In the genomic region with DNA sequence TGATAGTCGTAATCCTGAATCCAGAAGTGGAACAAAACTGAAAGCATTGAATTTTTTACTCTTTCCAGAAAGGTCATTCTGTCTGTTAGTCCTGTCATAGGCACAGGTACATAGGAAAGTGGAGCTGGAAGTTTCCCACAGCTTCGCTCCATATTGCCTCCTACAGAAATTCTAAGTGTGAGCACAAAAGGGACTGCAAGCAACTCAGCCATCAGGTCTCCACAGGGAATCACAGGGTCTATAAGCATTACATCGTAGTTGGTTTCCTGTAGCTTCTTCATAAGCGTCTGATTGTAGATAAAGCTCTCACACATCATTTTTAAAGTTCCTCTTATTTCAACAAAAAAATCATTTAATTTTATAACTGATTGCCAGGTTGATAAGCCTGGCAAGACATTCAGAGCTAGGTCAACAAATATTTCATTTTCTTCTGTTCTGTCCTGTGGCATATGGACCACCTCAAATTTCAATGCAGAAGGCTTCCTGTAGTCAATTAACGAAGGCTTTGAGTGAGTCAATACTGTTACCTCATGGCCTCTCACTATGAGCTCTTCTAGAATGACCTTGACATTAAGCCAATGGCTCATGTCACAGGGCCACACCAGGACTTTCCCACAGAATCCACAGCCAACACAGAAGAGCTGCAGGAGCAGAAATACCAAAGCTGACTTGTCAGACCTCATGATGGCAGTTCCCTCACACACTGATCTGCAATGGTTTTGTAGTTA, we compare ENCODE assay signal across 1 cellular context.
A peak's percentile ranks its signal among the peaks of the same experiment; 100 is the strongest.
TF ChIP-seq lines count a peak whose summit lies in the region.

Gene UGT2A3, minus strand, starts transcription at position 727 of the 728 bp plus-strand sequence. Its CDS starts 44 bp downstream, at position 683.

TF ChIP-seq in HepG2, 621 proteins besides CTCF, POLR2A, EP300 and RAD21 (continued from another document and continues in another):
- TF ChIP-seq ZNF639 (CRISPR knock-in tag; conservative IDR thresholded peaks at IDR 0.05), result no peak; the same call in 1 of the 2 replicates
- TF ChIP-seq ATM (IDR thresholded peaks at IDR 0.05; ENCODE audit: borderline replicate concordance), result no peak
- peak; percentile 79 for TF ChIP-seq ZBTB37 (CRISPR knock-in tag; IDR thresholded peaks at IDR 0.05)
- peak; percentile 20; the same call in 1 of the 2 replicates for TF ChIP-seq PHF8 (CRISPR knock-in tag; IDR thresholded peaks at IDR 0.05)
- TF ChIP-seq MYC (CRISPR knock-in tag; IDR thresholded peaks at IDR 0.05; ENCODE audit: borderline replicate concordance), result peak; percentile 68
- no peak for TF ChIP-seq GMEB2 (CRISPR knock-in tag; IDR thresholded peaks at IDR 0.05; ENCODE audit: low read depth)
- no peak for TF ChIP-seq ZNF792 (CRISPR knock-in tag; IDR thresholded peaks at IDR 0.05)
- TF ChIP-seq RELA (CRISPR knock-in tag; IDR thresholded peaks at IDR 0.05), result no peak
- no peak for TF ChIP-seq ZNF674 (CRISPR knock-in tag; IDR thresholded peaks at IDR 0.05; ENCODE audit: low read depth)
- TF ChIP-seq JUNB (CRISPR knock-in tag; IDR thresholded peaks at IDR 0.05; ENCODE audit: borderline replicate concordance), result no peak
- TF ChIP-seq SPEN (CRISPR knock-in tag; IDR thresholded peaks at IDR 0.05; ENCODE audit: low read depth), result peak; percentile 80; the same call in 1 of the 2 replicates
- TF ChIP-seq REL (CRISPR knock-in tag; conservative IDR thresholded peaks at IDR 0.05), result no peak
- TF ChIP-seq ZNF292 (CRISPR knock-in tag; IDR thresholded peaks at IDR 0.05; ENCODE audit: borderline replicate concordance, low read depth), result peak; percentile 94; the same call in 1 of the 2 replicates
- no peak; the same call in 1 of the 2 replicates for TF ChIP-seq DPF2 (CRISPR knock-in tag; IDR thresholded peaks at IDR 0.05; ENCODE audit: borderline replicate concordance, low read depth)
- TF ChIP-seq ZNF484 (CRISPR knock-in tag; IDR thresholded peaks at IDR 0.05; ENCODE audit: borderline replicate concordance, low read depth), result no peak
- no peak for TF ChIP-seq ZBTB1 (CRISPR knock-in tag; IDR thresholded peaks at IDR 0.05; ENCODE audit: borderline replicate concordance)
- TF ChIP-seq CREB1 (IDR thresholded peaks at IDR 0.05), result peak; percentile 70
- peak; percentile 63 for TF ChIP-seq CREB1 (CRISPR knock-in tag; IDR thresholded peaks at IDR 0.05)
- no peak for TF ChIP-seq ZNF607 (CRISPR knock-in tag; IDR thresholded peaks at IDR 0.05; ENCODE audit: borderline replicate concordance)
- TF ChIP-seq, protein P1, sequence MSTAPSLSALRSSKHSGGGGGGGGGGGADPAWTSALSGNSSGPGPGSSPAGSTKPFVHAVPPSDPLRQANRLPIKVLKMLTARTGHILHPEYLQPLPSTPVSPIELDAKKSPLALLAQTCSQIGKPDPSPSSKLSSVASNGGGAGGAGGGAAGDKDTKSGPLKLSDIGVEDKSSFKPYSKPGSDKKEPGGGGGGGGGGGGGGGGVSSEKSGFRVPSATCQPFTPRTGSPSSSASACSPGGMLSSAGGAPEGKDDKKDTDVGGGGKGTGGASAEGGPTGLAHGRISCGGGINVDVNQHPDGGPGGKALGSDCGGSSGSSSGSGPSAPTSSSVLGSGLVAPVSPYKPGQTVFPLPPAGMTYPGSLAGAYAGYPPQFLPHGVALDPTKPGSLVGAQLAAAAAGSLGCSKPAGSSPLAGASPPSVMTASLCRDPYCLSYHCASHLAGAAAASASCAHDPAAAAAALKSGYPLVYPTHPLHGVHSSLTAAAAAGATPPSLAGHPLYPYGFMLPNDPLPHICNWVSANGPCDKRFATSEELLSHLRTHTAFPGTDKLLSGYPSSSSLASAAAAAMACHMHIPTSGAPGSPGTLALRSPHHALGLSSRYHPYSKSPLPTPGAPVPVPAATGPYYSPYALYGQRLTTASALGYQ (CRISPR knock-in tag; IDR thresholded peaks at IDR 0.05), result peak; percentile 87
- TF ChIP-seq, protein P2, sequence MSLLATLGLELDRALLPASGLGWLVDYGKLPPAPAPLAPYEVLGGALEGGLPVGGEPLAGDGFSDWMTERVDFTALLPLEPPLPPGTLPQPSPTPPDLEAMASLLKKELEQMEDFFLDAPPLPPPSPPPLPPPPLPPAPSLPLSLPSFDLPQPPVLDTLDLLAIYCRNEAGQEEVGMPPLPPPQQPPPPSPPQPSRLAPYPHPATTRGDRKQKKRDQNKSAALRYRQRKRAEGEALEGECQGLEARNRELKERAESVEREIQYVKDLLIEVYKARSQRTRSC (CRISPR knock-in tag; IDR thresholded peaks at IDR 0.05; ENCODE audit: low read depth), result no peak
- TF ChIP-seq RORA (CRISPR knock-in tag; IDR thresholded peaks at IDR 0.05), result peak; percentile 70; the same call in 1 of the 2 replicates
- TF ChIP-seq CHD4 (IDR thresholded peaks at IDR 0.05; ENCODE audit: borderline replicate concordance, low read length), result no peak; the same call in 1 of the 2 replicates
- no peak; the same call in 1 of the 2 replicates for TF ChIP-seq ZNF362 (CRISPR knock-in tag; IDR thresholded peaks at IDR 0.05; ENCODE audit: borderline replicate concordance)
- 0 out of 2 replicates have a peak, but pooled peaks have one; percentile 70 for TF ChIP-seq JUN (CRISPR knock-in tag; IDR thresholded peaks at IDR 0.05)
- no peak for TF ChIP-seq ZNF562 (CRISPR knock-in tag; IDR thresholded peaks at IDR 0.05; ENCODE audit: borderline replicate concordance)
- peak; percentile 72 for TF ChIP-seq TEF (CRISPR knock-in tag; IDR thresholded peaks at IDR 0.05)
- no peak for TF ChIP-seq GLI4 (CRISPR knock-in tag; IDR thresholded peaks at IDR 0.05; ENCODE audit: borderline replicate concordance)
- 0 out of 2 replicates have a peak, but pooled peaks have one; percentile 60 for TF ChIP-seq SMYD3 (CRISPR knock-in tag; IDR thresholded peaks at IDR 0.05)
- 0 out of 2 replicates have a peak, but pooled peaks have one; percentile 19 for TF ChIP-seq RFX5 (IDR thresholded peaks at IDR 0.05; ENCODE audit: low read depth, low read length)
- TF ChIP-seq LBX2 (CRISPR knock-in tag; IDR thresholded peaks at IDR 0.05; ENCODE audit: borderline replicate concordance), result no peak
- TF ChIP-seq MAFF (IDR thresholded peaks at IDR 0.05; ENCODE audit: low read depth, low read length), result peak; percentile 58
- no peak for TF ChIP-seq SRSF1 (optimal IDR thresholded peaks at IDR 0.05; ENCODE audit: low read depth, low read length)
- TF ChIP-seq, protein P3, sequence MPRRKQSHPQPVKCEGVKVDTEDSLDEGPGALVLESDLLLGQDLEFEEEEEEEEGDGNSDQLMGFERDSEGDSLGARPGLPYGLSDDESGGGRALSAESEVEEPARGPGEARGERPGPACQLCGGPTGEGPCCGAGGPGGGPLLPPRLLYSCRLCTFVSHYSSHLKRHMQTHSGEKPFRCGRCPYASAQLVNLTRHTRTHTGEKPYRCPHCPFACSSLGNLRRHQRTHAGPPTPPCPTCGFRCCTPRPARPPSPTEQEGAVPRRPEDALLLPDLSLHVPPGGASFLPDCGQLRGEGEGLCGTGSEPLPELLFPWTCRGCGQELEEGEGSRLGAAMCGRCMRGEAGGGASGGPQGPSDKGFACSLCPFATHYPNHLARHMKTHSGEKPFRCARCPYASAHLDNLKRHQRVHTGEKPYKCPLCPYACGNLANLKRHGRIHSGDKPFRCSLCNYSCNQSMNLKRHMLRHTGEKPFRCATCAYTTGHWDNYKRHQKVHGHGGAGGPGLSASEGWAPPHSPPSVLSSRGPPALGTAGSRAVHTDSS (CRISPR knock-in tag; conservative IDR thresholded peaks at IDR 0.05), result no peak
- TF ChIP-seq ZNF644 (CRISPR knock-in tag; IDR thresholded peaks at IDR 0.05; ENCODE audit: low read depth), result peak; percentile 95
- TF ChIP-seq MBD4 (IDR thresholded peaks at IDR 0.05; ENCODE audit: borderline replicate concordance, low read length), result peak; percentile 60; the same call in 1 of the 2 replicates
- no peak for TF ChIP-seq SCMH1 (CRISPR knock-in tag; IDR thresholded peaks at IDR 0.05; ENCODE audit: borderline replicate concordance)
- TF ChIP-seq ZNF530 (CRISPR knock-in tag; IDR thresholded peaks at IDR 0.05; ENCODE audit: low read depth), result no peak
- no peak for TF ChIP-seq FUBP1 (CRISPR knock-in tag; IDR thresholded peaks at IDR 0.05; ENCODE audit: borderline replicate concordance)
- peak; percentile 98 for TF ChIP-seq MIXL1 (CRISPR knock-in tag; IDR thresholded peaks at IDR 0.05)
- no peak for TF ChIP-seq SRF (IDR thresholded peaks at IDR 0.05; ENCODE audit: low read depth, low read length)
- no peak for TF ChIP-seq TRAFD1 (CRISPR knock-in tag; IDR thresholded peaks at IDR 0.05; ENCODE audit: borderline replicate concordance)
- peak; percentile 87 for TF ChIP-seq ZBTB21 (CRISPR knock-in tag; IDR thresholded peaks at IDR 0.05)
- peak; percentile 64 for TF ChIP-seq TBL1XR1 (IDR thresholded peaks at IDR 0.05; ENCODE audit: borderline replicate concordance, low read length, partially characterized antibody)
- TF ChIP-seq SETDB1 (CRISPR knock-in tag; IDR thresholded peaks at IDR 0.05; ENCODE audit: borderline replicate concordance), result no peak
- TF ChIP-seq KLF13 (CRISPR knock-in tag; IDR thresholded peaks at IDR 0.05), result no peak
- no peak for TF ChIP-seq HNRNPLL (IDR thresholded peaks at IDR 0.05; ENCODE audit: low read depth, low read length, poor library complexity, severe bottlenecking)
- peak; percentile 84 for TF ChIP-seq NR2F6 (IDR thresholded peaks at IDR 0.05)
- peak; percentile 94 for TF ChIP-seq NR2F6 (CRISPR knock-in tag; IDR thresholded peaks at IDR 0.05)
